ENCODE assay signal across 8 cellular contexts in genomic region chr3:71930056-71930991, GRCh38.
DNase-seq lines count a peak whose midpoint lies in the region; ATAC-seq and TF ChIP-seq lines count a peak whose summit lies in the region.

No MANE protein-coding gene starts in this region.

- peaks cover 29 to 31% of the 10 kb centered on the region in 2 donors for H3K4me1 Mint-ChIP-seq in stimulated activated naive B cell treated with anti-CD40 and anti-IgM and Interleukin-4, amounts not matched to agents 10 μg/mL and 1 μg/mL and 100 μg/mL, for 72 hours

- H3K9me2 ChIP-seq in OCI-LY7 (ENCODE audit: insufficient read depth, low read length), result no peaks in the 10 kb centered on the region

- H4K20me1 ChIP-seq in OCI-LY7 (ENCODE audit: insufficient read depth, low read length), result no peaks in the 10 kb centered on the region

- 74 to 85% (median 82%) methylated on average over 10 of the region's 10 CpGs for WGBS in spleen, 5 donors

- H3K27me3 ChIP-seq in spleen (replicated peaks in 1 of 7), result peaks cover 0 to 7% (median 0%) of the 10 kb centered on the region in 7 donors

- H3K36me3 Mint-ChIP-seq in stimulated activated naive B cell treated with anti-CD40 and anti-IgM and Interleukin-4, amounts not matched to agents 10 μg/mL and 1 μg/mL and 100 μg/mL, for 72 hours, result no peaks in the 10 kb centered on the region

- peak; percentile 53 for ATAC-seq in GM18870 (IDR thresholded peaks at IDR 0.05; ENCODE audit: unreplicated experiment)
- peak; percentile 11 to 42 for ATAC-seq in stimulated activated naive B cell treated with anti-CD40 and anti-IgM and Interleukin-4, amounts not matched to agents 10 μg/mL and 1 μg/mL and 100 μg/mL, for 72 hours (replicated peaks)
- ATAC-seq in HG03039 (IDR thresholded peaks at IDR 0.05; ENCODE audit: unreplicated experiment), result no peak
- no peak for ATAC-seq in HG02884 (IDR thresholded peaks at IDR 0.05; ENCODE audit: unreplicated experiment)

- H3K27ac ChIP-seq in OCI-LY7 (ENCODE audit: low read depth, low read length, poor library complexity, severe bottlenecking) (no peak overlapping the region), spleen (no peak overlapping the region)

- H3K4me3 Mint-ChIP-seq in stimulated activated naive B cell treated with anti-CD40 and anti-IgM and Interleukin-4, amounts not matched to agents 10 μg/mL and 1 μg/mL and 100 μg/mL, for 72 hours, result no peak overlapping the region

- peaks cover 37 to 54% of the 10 kb centered on the region in 2 donors for H3K27me3 Mint-ChIP-seq in stimulated activated naive B cell treated with anti-CD40 and anti-IgM and Interleukin-4, amounts not matched to agents 10 μg/mL and 1 μg/mL and 100 μg/mL, for 72 hours

- H3K9me3 Mint-ChIP-seq in stimulated activated naive B cell treated with anti-CD40 and anti-IgM and Interleukin-4, amounts not matched to agents 10 μg/mL and 1 μg/mL and 100 μg/mL, for 72 hours, result no peaks in the 10 kb centered on the region

- no peak overlapping the region for H3K4me2 ChIP-seq in OCI-LY7 (ENCODE audit: low read length)

- intact Hi-C loops in OCI-LY7 (cut with micrococcal nuclease; ENCODE audit: unreplicated experiment) (no loop called here), spleen (cut with DNase I; ENCODE audit: low total_unique reads) (no loop called here)

- H3K79me2 ChIP-seq in OCI-LY7 (ENCODE audit: insufficient read depth, low read depth, low read length), result no peaks in the 10 kb centered on the region

- H3K4me3 ChIP-seq in OCI-LY7 (ENCODE audit: low read depth, low read length, poor library complexity, severe bottlenecking) (no peak overlapping the region), spleen (no peak overlapping the region)

- no peak for TF ChIP-seq POLR2A in spleen (IDR thresholded peaks at IDR 0.05)

- H3K4me1 ChIP-seq in OCI-LY7 (ENCODE audit: insufficient read depth, low read length, poor library complexity, severe bottlenecking), result peaks cover 6% of the 10 kb centered on the region
- no peaks in the 10 kb centered on the region for H3K4me1 ChIP-seq in spleen

- no peak overlapping the region for H2AFZ ChIP-seq in OCI-LY7 (ENCODE audit: low read length)

- H3K9me3 ChIP-seq in OCI-LY7 (ENCODE audit: low read length), result no peaks in the 10 kb centered on the region
- no peaks in the 10 kb centered on the region for H3K9me3 ChIP-seq in spleen

- TF ChIP-seq CTCF in OCI-LY7 (conservative IDR thresholded peaks at IDR 0.05; ENCODE audit: low read length) (peak; percentile 71), spleen (IDR thresholded peaks at IDR 0.05 in 8 of 11, conservative IDR thresholded peaks at IDR 0.05 in 3 of 11) (peak in 2 of 11 experiments; percentile 6 to 18)

- BruUV-seq in OCI-LY7 (replicated peaks; lab: Mats Ljungman, UMichigan), result no TSS peak

- POLR2A ChIA-PET in OCI-LY7 (lab: Charles Lee), result interaction anchor here (0.6 to 0.7 kb wide), 3 partner anchors 204 to 891 kb away, joined by 3 read pairs; no protein-coding TSS in a partner anchor

- CTCF ChIA-PET in OCI-LY7 (lab: Charles Lee; ENCODE audit: unreplicated experiment), result interaction anchor here (0.6 kb wide), 1 partner anchor 28 kb away, joined by 3 read pairs; no protein-coding TSS in a partner anchor

- no peak overlapping the region for H3K27ac Mint-ChIP-seq in stimulated activated naive B cell treated with anti-CD40 and anti-IgM and Interleukin-4, amounts not matched to agents 10 μg/mL and 1 μg/mL and 100 μg/mL, for 72 hours

- DNase-seq in AG20443 (ENCODE audit: low spot score) (peak; percentile 83), OCI-LY7 (ENCODE audit: low spot score) (peak; percentile 59), fibroblast of the conjunctiva (ENCODE audit: low read depth) (peak; percentile 35), spleen (no peak)
- no peak for DNase-seq in stimulated activated naive B cell treated with anti-CD40 and anti-IgM and Interleukin-4, amounts not matched to agents 10 μg/mL and 1 μg/mL and 100 μg/mL, for 72 hours

- H3K36me3 ChIP-seq in OCI-LY7 (ENCODE audit: insufficient read depth, low read length), result no peaks in the 10 kb centered on the region
- no peaks in the 10 kb centered on the region for H3K36me3 ChIP-seq in spleen

Comparison
In these comparisons a context has a peak if more than half of its experiments do, and no peak if none do; other contexts are left out.
1. DNase-seq: peak in AG20443 (single experiment), OCI-LY7 (single experiment) and fibroblast of the conjunctiva (single experiment); none in stimulated activated naive B cell treated with anti-CD40 and anti-IgM and Interleukin-4, amounts not matched to agents 10 μg/mL and 1 μg/mL and 100 μg/mL, for 72 hours (single experiment) and spleen (single experiment).
2. ATAC-seq: peak in GM18870 (single experiment) and stimulated activated naive B cell treated with anti-CD40 and anti-IgM and Interleukin-4, amounts not matched to agents 10 μg/mL and 1 μg/mL and 100 μg/mL, for 72 hours (2 of 2); none in HG03039 (single experiment) and HG02884 (single experiment).